In genomic region chr5:172887735-172888134, GRCh38 we compare ENCODE assay signal across 7 cellular contexts. TPM values are rescaled to one million over a fixed set of nuclear protein-coding genes. Genes with fewer than 3 reads are reported as not detected.
DNase-seq lines count a peak whose midpoint lies in the region; ATAC-seq, FAIRE-seq and TF ChIP-seq lines count a peak whose summit lies in the region.

No MANE protein-coding gene starts in this region.

- no peaks in the 10 kb centered on the region for H3K27me3 Mint-ChIP-seq in astrocyte (ENCODE audit: low read depth, unreplicated experiment)
- H3K27me3 Mint-ChIP-seq in WTC11 (ENCODE audit: low read depth) = no peaks in the 10 kb centered on the region

- H3K4me1 ChIP-seq in astrocyte (ENCODE audit: insufficient read depth, low read length) = peaks cover 24% of the 10 kb centered on the region
- peaks cover 15 to 72% (median 60%) of the 10 kb centered on the region in 9 donors for H3K4me1 ChIP-seq in heart right ventricle
- peaks cover 26% of the 10 kb centered on the region for H3K4me1 ChIP-seq in osteoblast (ENCODE audit: insufficient read depth, low read length)
- peaks cover 0 to 9% of the 10 kb centered on the region in 2 donors for H3K4me1 ChIP-seq in uterus
- H3K4me1 ChIP-seq in SJCRH30 = no peaks in the 10 kb centered on the region

- H2AFZ ChIP-seq in astrocyte (ENCODE audit: low read depth, low read length) (peak overlapping the region; percentile 5), osteoblast (ENCODE audit: low read length) (no peak overlapping the region)

- H3K4me2 ChIP-seq in astrocyte (ENCODE audit: low read length) (peak overlapping the region; percentile 46), osteoblast (ENCODE audit: insufficient read depth, low read length) (peak overlapping the region; percentile 18)

- H3K79me2 ChIP-seq in astrocyte (ENCODE audit: insufficient read depth, low read length) = peaks cover 52% of the 10 kb centered on the region
- H3K79me2 ChIP-seq in osteoblast (ENCODE audit: insufficient read depth, low read length) = peaks cover 57% of the 10 kb centered on the region

- H3K9me3 Mint-ChIP-seq in astrocyte (ENCODE audit: unreplicated experiment) = no peaks in the 10 kb centered on the region
- H3K9me3 Mint-ChIP-seq in WTC11 = peaks cover 6% of the 10 kb centered on the region

- H3K4me3 Mint-ChIP-seq in astrocyte (ENCODE audit: unreplicated experiment) = peak overlapping the region; percentile 4
- H3K4me3 Mint-ChIP-seq in WTC11 = no peak overlapping the region

- H4K20me1 ChIP-seq in astrocyte (ENCODE audit: insufficient read depth, low read length) = no peaks in the 10 kb centered on the region
- H4K20me1 ChIP-seq in osteoblast (ENCODE audit: insufficient read depth, low read length) = no peaks in the 10 kb centered on the region

- POLR2A ChIA-PET in WTC11 (lab: Charles Lee) = no interaction called here

- H3K27me3 ChIP-seq in astrocyte (ENCODE audit: insufficient read depth, low read length) = no peaks in the 10 kb centered on the region
- H3K27me3 ChIP-seq in heart right ventricle = no peaks in the 10 kb centered on the region
- no peaks in the 10 kb centered on the region for H3K27me3 ChIP-seq in osteoblast (ENCODE audit: insufficient read depth, low read length)
- no peaks in the 10 kb centered on the region for H3K27me3 ChIP-seq in uterus
- H3K27me3 ChIP-seq in SJCRH30 = no peaks in the 10 kb centered on the region

- H3K27ac Mint-ChIP-seq in astrocyte (ENCODE audit: unreplicated experiment) = peak overlapping the region; percentile 97
- H3K27ac Mint-ChIP-seq in WTC11 = no peak overlapping the region

- H3K4me1 Mint-ChIP-seq in astrocyte (ENCODE audit: low read depth, unreplicated experiment) (peaks cover 36% of the 10 kb centered on the region), WTC11 (peaks cover 6% of the 10 kb centered on the region; the same call in 1 of the 2 replicates)

- H3K36me3 ChIP-seq in astrocyte (ENCODE audit: insufficient read depth, low read length) = peaks cover 8% of the 10 kb centered on the region
- peaks cover 0 to 28% (median 6%) of the 10 kb centered on the region in 9 donors for H3K36me3 ChIP-seq in heart right ventricle
- peaks cover 37% of the 10 kb centered on the region for H3K36me3 ChIP-seq in osteoblast (ENCODE audit: insufficient read depth, low read length)
- H3K36me3 ChIP-seq in uterus = no peaks in the 10 kb centered on the region
- H3K36me3 ChIP-seq in SJCRH30 = peaks cover 5% of the 10 kb centered on the region

- ATAC-seq in heart right ventricle (peak; percentile 25 to 85 (median 68)), WTC11 (no peak)

- DNase-seq in astrocyte (ENCODE audit: low read depth) (peak; percentile 82), heart right ventricle (peak in 1 of 2 donors; percentile 88), osteoblast (ENCODE audit: insufficient read length, low spot score, missing footprints) (peak; percentile 69), uterus (peak; percentile 84 to 89), SJCRH30 (no peak), WTC11 (ENCODE audit: low spot score) (no peak)
- DNase-seq in stimulated activated CD4-positive, alpha-beta T cell treated with anti-CD3 and anti-CD28 coated beads, Interleukin-4, amount 100 ng/mL, for 24 hours = no peak

- TF ChIP-seq CTCF in astrocyte (IDR thresholded peaks at IDR 0.05; ENCODE audit: insufficient read depth, low read depth, low read length) (no peak), heart right ventricle (IDR thresholded peaks at IDR 0.05) (no peak), osteoblast (IDR thresholded peaks at IDR 0.05; ENCODE audit: extremely low read depth, low read depth, low read length) (no peak), uterus (IDR thresholded peaks at IDR 0.05) (no peak), WTC11 (IDR thresholded peaks at IDR 0.05) (no peak)

- FAIRE-seq in astrocyte (lab: Jason Lieb, UNC) = no peak

- WGBS in heart right ventricle, 2 donors = 49 to 59% methylated on average over 9 of the region's 9 CpGs

- H3K4me3 ChIP-seq in astrocyte (ENCODE audit: insufficient read depth, low read depth, low read length) (no peak overlapping the region), heart right ventricle (peak overlapping the region in 4 of 10 donors; percentile 0 to 16 (median 2)), osteoblast (ENCODE audit: insufficient read depth, low read length) (no peak overlapping the region), uterus (peak overlapping the region in 1 of 2 donors; percentile 1), SJCRH30 (no peak overlapping the region)

- H3K36me3 Mint-ChIP-seq in astrocyte (ENCODE audit: low read depth, unreplicated experiment) = peaks cover 34% of the 10 kb centered on the region
- peaks cover 38% of the 10 kb centered on the region for H3K36me3 Mint-ChIP-seq in WTC11

- intact Hi-C loops in heart right ventricle (cut with DNase I) = no loop called here
- intact Hi-C loops in uterus (cut with DNase I; ENCODE audit: low total_unique reads) = no loop called here

- peak overlapping the region; percentile 86 for H3K9ac ChIP-seq in astrocyte (ENCODE audit: low read length)

- CTCF ChIA-PET in WTC11 (lab: Charles Lee) = no interaction called here

- H3K27ac ChIP-seq in astrocyte (ENCODE audit: low read depth, low read length) = peak overlapping the region; percentile 90
- H3K27ac ChIP-seq in heart right ventricle = peak overlapping the region; percentile 63 to 94 (median 85)
- H3K27ac ChIP-seq in osteoblast (ENCODE audit: low read depth, low read length) = peak overlapping the region; percentile 91
- peak overlapping the region; percentile 90 to 95 for H3K27ac ChIP-seq in uterus
- no peak overlapping the region for H3K27ac ChIP-seq in SJCRH30

- H3K9me3 ChIP-seq in astrocyte (ENCODE audit: insufficient read depth, low read depth, low read length) = no peaks in the 10 kb centered on the region
- peaks cover 0 to 8% (median 0%) of the 10 kb centered on the region in 11 donors for H3K9me3 ChIP-seq in heart right ventricle
- no peaks in the 10 kb centered on the region for H3K9me3 ChIP-seq in osteoblast (ENCODE audit: low read depth, low read length)
- H3K9me3 ChIP-seq in uterus = no peaks in the 10 kb centered on the region
- H3K9me3 ChIP-seq in SJCRH30 (replicated peaks) = no peaks in the 10 kb centered on the region

- no peak for TF ChIP-seq POLR2A in uterus (IDR thresholded peaks at IDR 0.05)

TF ChIP-seq in WTC11, 78 proteins besides CTCF, POLR2A, EP300 and RAD21:
- TF ChIP-seq SMAD3 (CRISPR knock-in tag; IDR thresholded peaks at IDR 0.05; ENCODE audit: borderline replicate concordance) (no peak), CREM (CRISPR knock-in tag; IDR thresholded peaks at IDR 0.05) (no peak), GTF2I (CRISPR knock-in tag; conservative IDR thresholded peaks at IDR 0.05) (no peak), FOXP4 (CRISPR knock-in tag; IDR thresholded peaks at IDR 0.05) (no peak), MLX (CRISPR knock-in tag; IDR thresholded peaks at IDR 0.05) (no peak)

RNA-seq across cellular contexts. Expression of gene ERGIC1, which starts 53.7 kb away (rescaled TPM):
- total RNA-seq in astrocyte (131 and 137 TPM in 2 replicates), heart right ventricle (10 to 100 TPM; 60.3 to 91.9 (median 74.2) TPM), osteoblast (109 and 128 TPM in 2 replicates), uterus (100 to 1,000 TPM in 1 of 4 donors, 10 to 100 TPM in 3; 34.8 to 130 (median 67.7) TPM), WTC11 (2021) (89.8 to 101 TPM (median 97.1 TPM) in 3 replicates)
- 10 to 100 TPM; 48.0 to 64.9 TPM for polyA plus RNA-seq in heart right ventricle
- 77.4 and 83.4 TPM in 2 replicates for total RNA-seq in SJCRH30 (2014; rRNA removed; shearing (Covaris generic))

Comparison
In these comparisons a context has a peak if more than half of its experiments do, and no peak if none do; other contexts are left out.
1. DNase-seq: peak in astrocyte (single experiment), osteoblast (single experiment) and uterus (2 of 2); none in stimulated activated CD4-positive, alpha-beta T cell treated with anti-CD3 and anti-CD28 coated beads, Interleukin-4, amount 100 ng/mL, for 24 hours (single experiment), SJCRH30 (0 of 2) and WTC11 (single experiment).